ENCODE assay signal across 8 cellular contexts in the genomic region with DNA sequence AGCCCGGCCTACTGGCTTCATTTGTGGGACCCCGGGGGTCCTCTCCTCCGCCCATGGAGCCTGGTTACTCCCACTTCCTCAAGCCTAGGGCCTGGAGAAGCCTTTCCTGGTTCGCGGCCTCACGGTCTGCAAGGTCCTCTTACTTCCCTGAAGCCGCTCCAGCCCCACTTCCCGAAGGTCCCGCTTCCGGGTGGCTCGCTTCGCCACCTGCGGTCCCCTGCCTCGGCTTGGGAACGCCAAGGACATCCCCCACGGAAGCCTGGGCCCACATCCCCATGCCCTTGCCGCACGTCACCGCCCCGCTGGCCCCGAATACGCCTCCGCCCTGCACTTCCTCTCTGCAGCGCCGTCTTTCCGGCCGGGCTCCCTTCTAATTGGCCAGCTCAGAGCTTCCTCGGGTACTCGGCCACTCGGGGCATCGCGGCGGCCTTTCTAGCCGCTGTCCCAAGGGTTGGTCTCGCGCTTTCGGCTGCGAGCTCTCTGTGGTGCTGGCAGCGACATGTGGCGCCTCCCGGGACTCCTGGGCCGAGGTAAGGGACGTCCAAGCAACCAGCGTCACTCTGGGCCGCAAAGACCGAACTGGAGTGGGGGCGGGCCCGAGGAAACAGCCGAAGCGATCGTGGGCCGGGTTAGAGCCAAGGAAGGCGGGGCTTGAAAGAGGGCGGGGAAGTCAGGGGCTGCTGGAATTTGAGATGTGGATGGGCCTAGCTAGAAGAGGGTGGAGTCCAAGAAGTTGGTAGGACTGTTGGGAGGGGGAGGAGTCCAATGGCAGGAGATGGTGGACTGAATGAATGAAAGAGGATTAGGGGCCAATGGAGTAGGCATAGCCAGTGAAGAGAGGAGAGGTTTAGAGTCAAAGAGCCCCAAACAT. TPM values are rescaled to one million over a fixed set of nuclear protein-coding genes. Genes with fewer than 3 reads are reported as not detected.
A peak's percentile ranks its signal among the peaks of the same experiment; 100 is the strongest.
DNase-seq lines count a peak whose midpoint lies in the region; ATAC-seq, FAIRE-seq and TF ChIP-seq lines count a peak whose summit lies in the region.

A gene with protein sequence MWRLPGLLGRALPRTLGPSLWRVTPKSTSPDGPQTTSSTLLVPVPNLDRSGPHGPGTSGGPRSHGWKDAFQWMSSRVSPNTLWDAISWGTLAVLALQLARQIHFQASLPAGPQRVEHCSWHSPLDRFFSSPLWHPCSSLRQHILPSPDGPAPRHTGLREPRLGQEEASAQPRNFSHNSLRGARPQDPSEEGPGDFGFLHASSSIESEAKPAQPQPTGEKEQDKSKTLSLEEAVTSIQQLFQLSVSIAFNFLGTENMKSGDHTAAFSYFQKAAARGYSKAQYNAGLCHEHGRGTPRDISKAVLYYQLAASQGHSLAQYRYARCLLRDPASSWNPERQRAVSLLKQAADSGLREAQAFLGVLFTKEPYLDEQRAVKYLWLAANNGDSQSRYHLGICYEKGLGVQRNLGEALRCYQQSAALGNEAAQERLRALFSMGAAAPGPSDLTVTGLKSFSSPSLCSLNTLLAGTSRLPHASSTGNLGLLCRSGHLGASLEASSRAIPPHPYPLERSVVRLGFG (plus strand): TSS at position 429 of the 871 bp plus-strand sequence. CDS start 71 bp downstream, at position 500.

- H3K9me3 ChIP-seq in A549 = no peaks in the 10 kb centered on the region
- H3K9me3 ChIP-seq in breast epithelium = no peaks in the 10 kb centered on the region
- no peaks in the 10 kb centered on the region for H3K9me3 ChIP-seq in iPS-18c (ENCODE audit: control insufficient read depth, insufficient read depth, low read length)

- TF ChIP-seq POLR2A in A549 (IDR thresholded peaks at IDR 0.05; ENCODE audit: low read length) (peak; percentile 80), breast epithelium (IDR thresholded peaks at IDR 0.05) (peak; percentile 81)

- H3K4me1 ChIP-seq in A549 = peaks cover 12% of the 10 kb centered on the region
- H3K4me1 ChIP-seq in breast epithelium = no peaks in the 10 kb centered on the region

- H3K4me2 ChIP-seq in A549 = peak within 1 kb of the TSS; percentile 97

- TF ChIP-seq CTCF in A549 (IDR thresholded peaks at IDR 0.05) = no peak
- TF ChIP-seq CTCF in VCaP (conservative IDR thresholded peaks at IDR 0.05) = no peak
- TF ChIP-seq CTCF in breast epithelium (IDR thresholded peaks at IDR 0.05) = no peak

- TF ChIP-seq EP300 in A549 (IDR thresholded peaks at IDR 0.05) = no peak

- FAIRE-seq in A549 (lab: Jason Lieb, UNC) = no peak

- no peak for TF ChIP-seq RAD21 in A549 (conservative IDR thresholded peaks at IDR 0.05 in 1 of 2, IDR thresholded peaks at IDR 0.05 in 1 of 2)

- H3K27ac ChIP-seq in A549 (peak within 1 kb of the TSS; percentile 92 to 99), VCaP (peak within 1 kb of the TSS; percentile 91), breast epithelium (peak within 1 kb of the TSS; percentile 94 to 97), skin epidermis (peak within 1 kb of the TSS; percentile 85 to 99 (median 95))

- peak; percentile 98 to 99 for ATAC-seq in A549
- ATAC-seq in GM18858 (IDR thresholded peaks at IDR 0.05; ENCODE audit: unreplicated experiment) = peak; percentile 89
- ATAC-seq in HG03095 (IDR thresholded peaks at IDR 0.05; ENCODE audit: unreplicated experiment) = peak; percentile 96

- no peaks in the 10 kb centered on the region for H3K27me3 ChIP-seq in breast epithelium

- no peaks in the 10 kb centered on the region for H3K36me3 ChIP-seq in breast epithelium

- peak within 1 kb of the TSS; percentile 89 for H3K4me3 ChIP-seq in A549
- H3K4me3 ChIP-seq in breast epithelium = peak within 1 kb of the TSS; percentile 64 to 69 (median 67)
- peak within 1 kb of the TSS; percentile 91 for H3K4me3 ChIP-seq in iPS-18c (ENCODE audit: insufficient read depth, low read depth, low read length)
- H3K4me3 ChIP-seq in skin epidermis = peak within 1 kb of the TSS; percentile 48 to 69 (median 56)

- DNase-seq in A549 (ENCODE audit: low read depth in 1 of 2, low spot score in 1 of 2) (peak; percentile 95 to 96), NCI-H2171 treated with DMSO at 0.1 percent for 48 hours (lab: John Stamatoyannopoulos, UW) (peak; percentile 84), breast epithelium (ENCODE audit: low spot score in 2 of 2) (peak; percentile 91 to 93)

- intact Hi-C loops in breast epithelium (cut with DNase I; ENCODE audit: low total_unique reads) = no loop called here

- POLR2A ChIA-PET in A549 (lab: Yijun Ruan, JAX) = interaction anchor here (0.6 to 2.0 kb wide), 21 partner anchors 10 to 1735 kb away, joined by 3 to 28 read pairs (median 4); a partner anchor contains a TSS

- CTCF ChIA-PET in A549 (lab: Yijun Ruan, JAX) = interaction anchor here (1.0 to 3.1 kb wide), 9 partner anchors 10 to 232 kb away, joined by 3 to 13 read pairs (median 4); a partner anchor contains a TSS

- WGBS in A549 (ENCODE audit: missing lambda C conversion rate) = 0% methylated on average over 24 of the region's 54 CpGs

TF ChIP-seq in A549, 52 proteins besides CTCF, POLR2A, EP300 and RAD21 (continues in another document):
- peak; percentile 56 for TF ChIP-seq MYC (IDR thresholded peaks at IDR 0.05; ENCODE audit: borderline replicate concordance, low read length)
- TF ChIP-seq, protein P1, sequence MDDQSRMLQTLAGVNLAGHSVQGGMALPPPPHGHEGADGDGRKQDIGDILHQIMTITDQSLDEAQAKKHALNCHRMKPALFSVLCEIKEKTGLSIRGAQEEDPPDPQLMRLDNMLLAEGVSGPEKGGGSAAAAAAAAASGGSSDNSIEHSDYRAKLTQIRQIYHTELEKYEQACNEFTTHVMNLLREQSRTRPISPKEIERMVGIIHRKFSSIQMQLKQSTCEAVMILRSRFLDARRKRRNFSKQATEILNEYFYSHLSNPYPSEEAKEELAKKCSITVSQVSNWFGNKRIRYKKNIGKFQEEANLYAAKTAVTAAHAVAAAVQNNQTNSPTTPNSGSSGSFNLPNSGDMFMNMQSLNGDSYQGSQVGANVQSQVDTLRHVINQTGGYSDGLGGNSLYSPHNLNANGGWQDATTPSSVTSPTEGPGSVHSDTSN (IDR thresholded peaks at IDR 0.05) = peak; percentile 35; the same call in 1 of the 2 replicates
- TF ChIP-seq, protein P2, sequence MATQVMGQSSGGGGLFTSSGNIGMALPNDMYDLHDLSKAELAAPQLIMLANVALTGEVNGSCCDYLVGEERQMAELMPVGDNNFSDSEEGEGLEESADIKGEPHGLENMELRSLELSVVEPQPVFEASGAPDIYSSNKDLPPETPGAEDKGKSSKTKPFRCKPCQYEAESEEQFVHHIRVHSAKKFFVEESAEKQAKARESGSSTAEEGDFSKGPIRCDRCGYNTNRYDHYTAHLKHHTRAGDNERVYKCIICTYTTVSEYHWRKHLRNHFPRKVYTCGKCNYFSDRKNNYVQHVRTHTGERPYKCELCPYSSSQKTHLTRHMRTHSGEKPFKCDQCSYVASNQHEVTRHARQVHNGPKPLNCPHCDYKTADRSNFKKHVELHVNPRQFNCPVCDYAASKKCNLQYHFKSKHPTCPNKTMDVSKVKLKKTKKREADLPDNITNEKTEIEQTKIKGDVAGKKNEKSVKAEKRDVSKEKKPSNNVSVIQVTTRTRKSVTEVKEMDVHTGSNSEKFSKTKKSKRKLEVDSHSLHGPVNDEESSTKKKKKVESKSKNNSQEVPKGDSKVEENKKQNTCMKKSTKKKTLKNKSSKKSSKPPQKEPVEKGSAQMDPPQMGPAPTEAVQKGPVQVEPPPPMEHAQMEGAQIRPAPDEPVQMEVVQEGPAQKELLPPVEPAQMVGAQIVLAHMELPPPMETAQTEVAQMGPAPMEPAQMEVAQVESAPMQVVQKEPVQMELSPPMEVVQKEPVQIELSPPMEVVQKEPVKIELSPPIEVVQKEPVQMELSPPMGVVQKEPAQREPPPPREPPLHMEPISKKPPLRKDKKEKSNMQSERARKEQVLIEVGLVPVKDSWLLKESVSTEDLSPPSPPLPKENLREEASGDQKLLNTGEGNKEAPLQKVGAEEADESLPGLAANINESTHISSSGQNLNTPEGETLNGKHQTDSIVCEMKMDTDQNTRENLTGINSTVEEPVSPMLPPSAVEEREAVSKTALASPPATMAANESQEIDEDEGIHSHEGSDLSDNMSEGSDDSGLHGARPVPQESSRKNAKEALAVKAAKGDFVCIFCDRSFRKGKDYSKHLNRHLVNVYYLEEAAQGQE (IDR thresholded peaks at IDR 0.05) = peak; percentile 38; the same call in 1 of the 2 replicates
- TF ChIP-seq, protein P3, sequence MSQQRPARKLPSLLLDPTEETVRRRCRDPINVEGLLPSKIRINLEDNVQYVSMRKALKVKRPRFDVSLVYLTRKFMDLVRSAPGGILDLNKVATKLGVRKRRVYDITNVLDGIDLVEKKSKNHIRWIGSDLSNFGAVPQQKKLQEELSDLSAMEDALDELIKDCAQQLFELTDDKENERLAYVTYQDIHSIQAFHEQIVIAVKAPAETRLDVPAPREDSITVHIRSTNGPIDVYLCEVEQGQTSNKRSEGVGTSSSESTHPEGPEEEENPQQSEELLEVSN (IDR thresholded peaks at IDR 0.05; ENCODE audit: borderline replicate concordance, low read depth) = peak; percentile 49; the same call in 1 of the 2 replicates
- TF ChIP-seq, protein P4, sequence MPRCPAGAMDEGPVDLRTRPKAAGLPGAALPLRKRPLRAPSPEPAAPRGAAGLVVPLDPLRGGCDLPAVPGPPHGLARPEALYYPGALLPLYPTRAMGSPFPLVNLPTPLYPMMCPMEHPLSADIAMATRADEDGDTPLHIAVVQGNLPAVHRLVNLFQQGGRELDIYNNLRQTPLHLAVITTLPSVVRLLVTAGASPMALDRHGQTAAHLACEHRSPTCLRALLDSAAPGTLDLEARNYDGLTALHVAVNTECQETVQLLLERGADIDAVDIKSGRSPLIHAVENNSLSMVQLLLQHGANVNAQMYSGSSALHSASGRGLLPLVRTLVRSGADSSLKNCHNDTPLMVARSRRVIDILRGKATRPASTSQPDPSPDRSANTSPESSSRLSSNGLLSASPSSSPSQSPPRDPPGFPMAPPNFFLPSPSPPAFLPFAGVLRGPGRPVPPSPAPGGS (IDR thresholded peaks at IDR 0.05) = peak; percentile 91; the same call in 2 of the 3 replicates
- TF ChIP-seq POLR2AphosphoS2 (conservative IDR thresholded peaks at IDR 0.05; ENCODE audit: low read length) = no peak
- peak; percentile 87 to 93 for TF ChIP-seq JUN (IDR thresholded peaks at IDR 0.05)
- no peak for TF ChIP-seq HOXB13 (CRISPR knock-in tag; IDR thresholded peaks at IDR 0.05; ENCODE audit: low read depth)
- no peak for TF ChIP-seq RARB (CRISPR knock-in tag; IDR thresholded peaks at IDR 0.05)
- peak; percentile 22 for TF ChIP-seq CHD2 (IDR thresholded peaks at IDR 0.05; ENCODE audit: low read length, partially characterized antibody)
- TF ChIP-seq, protein P5, sequence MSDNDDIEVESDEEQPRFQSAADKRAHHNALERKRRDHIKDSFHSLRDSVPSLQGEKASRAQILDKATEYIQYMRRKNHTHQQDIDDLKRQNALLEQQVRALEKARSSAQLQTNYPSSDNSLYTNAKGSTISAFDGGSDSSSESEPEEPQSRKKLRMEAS (IDR thresholded peaks at IDR 0.05) = peak; percentile 87

RNA-seq across cellular contexts. Expression of the gene that starts here (rescaled TPM):
- polyA plus RNA-seq in A549 (2011; rRNA removed) (60.1 and 72.2 TPM in 2 replicates), A549 (2017; fragmentation: RNase III; extraction: RNeasy Plus Mini Kit Qiagen cat#74134 plus additional on column Dnase treatment) (40.4 to 43.5 TPM (median 41.2 TPM) in 3 replicates)
- polyA plus RNA-seq in A549 (2012; cell fraction: cytosol; rRNA removed) = 70.3 and 84.5 TPM in 2 replicates
- polyA plus RNA-seq in A549 (2012; cell fraction: nucleus; rRNA removed) = 170 and 172 TPM in 2 replicates
- polyA minus RNA-seq in A549 (2011; rRNA and poly(A)+ RNA removed) = 74.3 and 83.8 TPM in 2 replicates
- 10 to 100 TPM; 74.6 to 95.1 (median 76.7) TPM for total RNA-seq in breast epithelium

Comparison
In these comparisons a context has a peak if more than half of its experiments do, and no peak if none do; other contexts are left out.
1. Peak in every context shown above with its lines: DNase-seq, ATAC-seq, H3K4me3 ChIP-seq and H3K27ac ChIP-seq.